In the genomic region with DNA sequence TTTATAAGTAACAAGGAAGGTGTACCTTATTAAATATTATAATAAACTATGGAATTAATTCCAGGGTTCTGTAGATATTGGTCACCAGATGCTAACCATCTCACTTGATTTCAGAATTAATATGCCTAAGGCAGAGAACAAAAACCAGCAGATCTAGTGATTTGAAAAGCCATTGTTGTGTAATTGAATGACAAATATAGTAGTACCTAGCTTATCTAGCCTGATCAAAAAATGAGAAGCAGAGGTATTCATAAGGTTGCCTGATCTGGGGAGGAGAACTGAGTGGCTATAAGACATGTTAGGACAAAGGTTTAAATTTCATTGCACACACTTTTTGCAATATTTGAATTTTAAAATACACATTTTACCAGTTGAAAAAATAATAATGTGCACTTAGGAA, we compare ENCODE assay signal across 29 cellular contexts.
"Had no signal": no experiment of that assay in that cellular context is flagged by ENCODE, and none has a peak within 500 bp of the region (broad histone marks: within the 10 kb centered on the region; RNA-seq: fewer than 3 reads in every experiment).

No MANE protein-coding gene starts in this region.

- DNase-seq: dermis blood vessel endothelial cell; effector memory CD4-positive, alpha-beta T cell; erythroblast; esophagus squamous epithelium; gastrocnemius medialis; heart left ventricle; kidney; mesenchymal stem cell; mucosa of descending colon; naive B cell; pancreas; sigmoid colon; stimulated activated CD4-positive, alpha-beta T cell treated with anti-CD3 and anti-CD28 coated beads, Interleukin-2, amount 100 ng/mL, for 24 hours; stimulated activated CD4-positive, alpha-beta T cell treated with anti-CD3 and anti-CD28 coated beads, Interleukin-4, amount 100 ng/mL, for 24 hours; stimulated activated naive CD4-positive, alpha-beta T cell treated with Interleukin-2 at 50 U/mL for 16 hours; stomach; thyroid gland had no signal

- H2AFZ ChIP-seq: hepatocyte had no signal

- H3K36me3 ChIP-seq: esophagus squamous epithelium, gastrocnemius medialis, heart left ventricle, neutrophil, pancreas, sigmoid colon, stomach, thyroid gland, vagina had no signal

- H3K4me2 ChIP-seq: hepatocyte had no signal

- H3K27ac ChIP-seq: coronary artery, esophagus squamous epithelium, gastrocnemius medialis, heart left ventricle, hepatocyte, neutrophil, pancreas, sigmoid colon, stomach, thyroid gland, vagina had no signal

- H3K4me3 ChIP-seq: coronary artery, esophagus squamous epithelium, gastrocnemius medialis, heart left ventricle, hepatocyte, lung, mucosa of descending colon, pancreas, sigmoid colon, stomach, thyroid gland, vagina had no signal

- H3K27me3 ChIP-seq: gastrocnemius medialis, hepatocyte, neutrophil, pancreas, sigmoid colon, stomach, thyroid gland, vagina had no signal

- ATAC-seq: gastrocnemius medialis; heart left ventricle; left lobe of liver; mucosa of descending colon; natural killer cell treated with Interleukin-12 subunit alpha and Interleukin-12 subunit beta and Interleukin-15 and Interleukin-18, amount 100 ng/mL, for 72 hours; pancreas; stimulated activated effector memory CD8-positive, alpha-beta T cell treated with anti-CD3 and anti-CD28 coated beads, Interleukin-12 subunit alpha, Interleukin-12 subunit beta, amount 100 ng/mL, for 72 hours had no signal

- FAIRE-seq: endothelial cell of umbilical vein, kidney, pancreas had no signal

- H3K27me3 Mint-ChIP-seq: naive B cell, progenitor cell of endocrine pancreas had no signal

- H3K4me3 Mint-ChIP-seq: mesothelial cell of epicardium; naive B cell; natural killer cell treated with Interleukin-12 subunit alpha and Interleukin-12 subunit beta and Interleukin-15 and Interleukin-18, amount 100 ng/mL, for 72 hours; neural crest cell; stimulated activated effector memory CD8-positive, alpha-beta T cell treated with anti-CD3 and anti-CD28 coated beads, Interleukin-12 subunit alpha, Interleukin-12 subunit beta, amount 100 ng/mL, for 72 hours had no signal

- H3K36me3 Mint-ChIP-seq: mesothelial cell of epicardium; naive B cell; natural killer cell treated with Interleukin-12 subunit alpha and Interleukin-12 subunit beta and Interleukin-15 and Interleukin-18, amount 100 ng/mL, for 72 hours; stimulated activated effector memory CD8-positive, alpha-beta T cell treated with anti-CD3 and anti-CD28 coated beads, Interleukin-12 subunit alpha, Interleukin-12 subunit beta, amount 100 ng/mL, for 72 hours had no signal

- H3K9me3 Mint-ChIP-seq: mesothelial cell of epicardium; naive B cell; natural killer cell treated with Interleukin-12 subunit alpha and Interleukin-12 subunit beta and Interleukin-15 and Interleukin-18, amount 100 ng/mL, for 72 hours; neural crest cell; stimulated activated effector memory CD8-positive, alpha-beta T cell treated with anti-CD3 and anti-CD28 coated beads, Interleukin-12 subunit alpha, Interleukin-12 subunit beta, amount 100 ng/mL, for 72 hours had no signal

- H3K4me1 ChIP-seq: esophagus squamous epithelium, gastrocnemius medialis, heart left ventricle, pancreas, sigmoid colon, stomach, thyroid gland, vagina had no signal

- H3K4me1 Mint-ChIP-seq: mesothelial cell of epicardium; naive B cell; neural crest cell; stimulated activated effector memory CD8-positive, alpha-beta T cell treated with anti-CD3 and anti-CD28 coated beads, Interleukin-12 subunit alpha, Interleukin-12 subunit beta, amount 100 ng/mL, for 72 hours had no signal

- H3K27ac Mint-ChIP-seq: mesothelial cell of epicardium; naive B cell; natural killer cell treated with Interleukin-12 subunit alpha and Interleukin-12 subunit beta and Interleukin-15 and Interleukin-18, amount 100 ng/mL, for 72 hours; progenitor cell of endocrine pancreas; stimulated activated effector memory CD8-positive, alpha-beta T cell treated with anti-CD3 and anti-CD28 coated beads, Interleukin-12 subunit alpha, Interleukin-12 subunit beta, amount 100 ng/mL, for 72 hours had no signal

- H3K9me3 ChIP-seq: esophagus squamous epithelium, gastrocnemius medialis, heart left ventricle, mucosa of descending colon, neutrophil, pancreas, sigmoid colon, stomach, thyroid gland, vagina had no signal

- H3K79me2 ChIP-seq: hepatocyte had no signal
